8 cellular contexts compared by ENCODE assay signal in the genomic region with DNA sequence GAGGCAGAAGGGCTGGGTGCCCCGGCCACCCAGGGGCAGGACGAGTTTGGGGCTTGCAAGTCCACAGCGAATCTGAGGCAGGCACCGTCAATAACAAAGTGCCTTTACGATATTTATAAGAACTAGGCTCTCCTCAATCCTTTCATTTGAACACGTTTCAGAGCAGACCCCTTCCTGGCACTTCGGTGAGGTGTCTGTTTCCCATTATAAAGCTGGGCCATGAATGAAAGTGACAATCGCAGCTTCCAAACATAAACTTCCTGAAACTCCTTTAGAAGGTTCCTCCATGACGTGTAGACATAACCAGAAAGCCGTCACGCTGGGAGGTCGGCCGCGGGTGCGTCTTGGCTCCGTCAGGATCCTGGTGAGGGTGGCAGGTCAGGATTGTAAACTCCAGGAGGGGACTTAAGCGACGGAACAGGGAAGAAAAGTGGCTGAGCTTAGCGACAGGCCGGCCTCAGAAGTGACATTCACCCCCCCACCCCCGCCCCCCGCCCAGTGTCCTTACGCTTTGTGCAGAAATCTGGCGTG.
DNase-seq lines count a peak whose midpoint lies in the region; ATAC-seq and TF ChIP-seq lines count a peak whose summit lies in the region.
"Not testable (repeated sequence)": the region's sequence is repeated elsewhere in the genome, so short reads cannot be mapped to it uniquely, and the experiment has no call there.

No MANE protein-coding gene starts in this region.

- H3K27ac ChIP-seq in AG04450 (ENCODE audit: low read depth, low read length); HEK293 (ENCODE audit: extremely low read depth, low read depth, low read length): not testable (repeated sequence)

- not testable (repeated sequence) for H3K27ac Mint-ChIP-seq in mesothelial cell of epicardium

- POLR2A ChIA-PET in AG04450 (lab: Yijun Ruan, JAX) = not testable (repeated sequence)
- POLR2A ChIA-PET in HEK293 (lab: Yijun Ruan, JAX) = interaction anchor here (0.6 kb wide), 1 partner anchor 545 kb away, joined by 4 read pairs; no protein-coding TSS in a partner anchor

- not testable (repeated sequence) for H3K36me3 Mint-ChIP-seq in mesothelial cell of epicardium

- H3K9me3 ChIP-seq in AG04450 (ENCODE audit: control insufficient read depth, insufficient read depth, low read length) = peaks cover 27% of the 10 kb centered on the region
- H3K9me3 ChIP-seq in HEK293 (ENCODE audit: control insufficient read depth, insufficient read depth, low read depth, low read length) = not testable (repeated sequence)

- not testable (repeated sequence) for H3K9me3 Mint-ChIP-seq in mesothelial cell of epicardium

- not testable (repeated sequence) for H3K27me3 ChIP-seq in AG04450 (ENCODE audit: control insufficient read depth, insufficient read depth, low read length)

- in situ Hi-C loops in astrocyte of the spinal cord (cut with HindIII; ENCODE audit: low sequenced_read_pairs) = not testable (repeated sequence)

- intact Hi-C loops in left ventricle myocardium superior (cut with micrococcal nuclease); posterior vena cava (cut with DNase I): not testable (repeated sequence)

- DNase-seq in AG04450 (ENCODE audit: low read depth, low spot score); mesothelial cell of epicardium (ENCODE audit: low spot score in 2 of 2, unreplicated experiment in 2 of 2): not testable (repeated sequence)
- DNase-seq in SK-N-DZ (ENCODE audit: low spot score) (peak; percentile 69), astrocyte of the spinal cord (ENCODE audit: low read depth, low spot score) (peak; percentile 9), choroid plexus epithelial cell (ENCODE audit: low read depth) (peak; percentile 23), left ventricle myocardium superior (peak; percentile 17), posterior vena cava (ENCODE audit: low spot score) (peak; percentile 58)

- TF ChIP-seq CTCF in AG04450 (IDR thresholded peaks at IDR 0.05; ENCODE audit: low read depth, low read length); HEK293 (tag by site-specific recombination; IDR thresholded peaks at IDR 0.05); astrocyte of the spinal cord (IDR thresholded peaks at IDR 0.05; ENCODE audit: low read depth, low read length); choroid plexus epithelial cell (conservative IDR thresholded peaks at IDR 0.05; ENCODE audit: low read depth, low read length); mesothelial cell of epicardium (IDR thresholded peaks at IDR 0.05; ENCODE audit: unreplicated experiment): not testable (repeated sequence)

- H3K4me1 ChIP-seq in HEK293 (ENCODE audit: control insufficient read depth, insufficient read depth, low read length) = not testable (repeated sequence)

- not testable (repeated sequence) for ATAC-seq in left ventricle myocardium superior

- not testable (repeated sequence) for H3K27me3 Mint-ChIP-seq in mesothelial cell of epicardium (ENCODE audit: low read depth)

- peak overlapping the region; percentile 64 for H3K4me3 Mint-ChIP-seq in mesothelial cell of epicardium

- peaks cover 16% of the 10 kb centered on the region for H3K4me1 Mint-ChIP-seq in mesothelial cell of epicardium

- not testable (repeated sequence) for H3K36me3 ChIP-seq in HEK293 (ENCODE audit: control insufficient read depth in 2 of 2, insufficient read depth in 1 of 2, low read length in 2 of 2)

- H3K4me3 ChIP-seq in AG04450 (ENCODE audit: low read depth, low read length) (peak overlapping the region; percentile 47; the same call in 1 of the 2 replicates), choroid plexus epithelial cell (ENCODE audit: low read depth, low read length) (peak overlapping the region; percentile 3)
- not testable (repeated sequence) for H3K4me3 ChIP-seq in HEK293 (ENCODE audit: low read depth, low read length); astrocyte of the spinal cord (ENCODE audit: low read depth, low read length)

- CTCF ChIA-PET in AG04450 (lab: Charles Lee) (interaction anchor here (0.7 kb wide), 1 partner anchor 15 kb away, joined by 3 read pairs; no protein-coding TSS in a partner anchor), HEK293 (lab: Yijun Ruan, JAX) (interaction anchor here (0.6 kb wide), 1 partner anchor 18 kb away, joined by 5 read pairs; no protein-coding TSS in a partner anchor)

TF ChIP-seq in HEK293, 187 proteins besides CTCF, POLR2A, EP300 and RAD21:
- peak; percentile 48 for TF ChIP-seq GLIS1 (tag by site-specific recombination; IDR thresholded peaks at IDR 0.05)
TF ChIP-seq in HEK293: peak in this region for 1; not testable (repeated sequence) for 186.
